Comparison of ENCODE assay signal across 25 cellular contexts in genomic region chr7:133021196-133021595, GRCh38.
"Had no signal": no experiment of that assay in that cellular context is flagged by ENCODE, and none has a peak within 500 bp of the region (broad histone marks: within the 10 kb centered on the region; RNA-seq: fewer than 3 reads in every experiment).

No MANE protein-coding gene starts in this region.

- H3K4me3 ChIP-seq: ascending aorta, gastrocnemius medialis, spleen had no signal

- H3K27ac ChIP-seq: ascending aorta, epithelial cell of prostate, gastrocnemius medialis, spleen, WERI-Rb-1 had no signal

- H3K36me3 ChIP-seq: ascending aorta, gastrocnemius medialis, WERI-Rb-1 had no signal

- DNase-seq: activated CD4-positive, alpha-beta memory T cell treated with anti-CD3 and anti-CD28 coated beads for 36 hours; activated CD4-positive, alpha-beta T cell treated with anti-CD3 and anti-CD28 coated beads, Interleukin-2, amount 10 ng/mL, durations not matched to agents 24 days and 14 days; activated CD4-positive, CD25-positive, alpha-beta regulatory T cell treated with anti-CD3 and anti-CD28 coated beads, Interleukin-2, amount 50 U/mL, for 72 hours; activated CD8-positive, alpha-beta memory T cell treated with anti-CD3 and anti-CD28 coated beads, Interleukin-2, amount 50 U/mL, for 48 hours; activated gamma-delta T cell; activated naive CD4-positive, alpha-beta T cell treated with anti-CD3 and anti-CD28 coated beads, Interleukin-2, amount 10 ng/mL, durations not matched to agents 7 days and 5 days; activated naive CD8-positive, alpha-beta T cell treated with anti-CD3 and anti-CD28 coated beads, Interleukin-2, amount 10 ng/mL, durations not matched to agents 7 days and 5 days; activated T-cell treated with anti-CD3 and anti-CD28 coated beads, Interleukin-2, amount 50 U/mL, for 24 hours; caudate nucleus; effector CD4-positive, alpha-beta T cell; gastrocnemius medialis; glutamatergic neuron; kidney; naive thymus-derived CD8-positive, alpha-beta T cell; posterior cingulate gyrus; right cardiac atrium; spleen; stimulated activated CD4-positive, alpha-beta T cell treated with anti-CD3 and anti-CD28 coated beads, Interleukin-2, amount 100 ng/mL, for 48 hours; stimulated activated naive CD4-positive, alpha-beta T cell treated with Interleukin-2 at 50 U/mL for 16 hours; WERI-Rb-1 had no signal

- H3K4me1 ChIP-seq: ascending aorta, spleen had no signal

- H3K4me1 Mint-ChIP-seq: activated CD4-positive, alpha-beta T cell treated with anti-CD3 and anti-CD28 coated beads, Interleukin-2, amount 10 ng/mL, durations not matched to agents 24 days and 14 days; activated naive CD4-positive, alpha-beta T cell treated with anti-CD3 and anti-CD28 coated beads, Interleukin-2, amount 10 ng/mL, durations not matched to agents 7 days and 5 days; activated naive CD8-positive, alpha-beta T cell treated with anti-CD3 and anti-CD28 coated beads, Interleukin-2, amount 10 ng/mL, durations not matched to agents 7 days and 5 days had no signal

- H3K9me3 Mint-ChIP-seq: activated CD4-positive, alpha-beta memory T cell treated with anti-CD3 and anti-CD28 coated beads for 36 hours; activated CD4-positive, alpha-beta T cell treated with anti-CD3 and anti-CD28 coated beads, Interleukin-2, amount 10 ng/mL, durations not matched to agents 24 days and 14 days; activated naive CD4-positive, alpha-beta T cell treated with anti-CD3 and anti-CD28 coated beads, Interleukin-2, amount 10 ng/mL, durations not matched to agents 7 days and 5 days; activated naive CD8-positive, alpha-beta T cell treated with anti-CD3 and anti-CD28 coated beads, Interleukin-2, amount 10 ng/mL, durations not matched to agents 7 days and 5 days; activated T-cell treated with anti-CD3 and anti-CD28 coated beads, Interleukin-2, amount 50 U/mL, for 24 hours; dendritic cell treated with granulocyte-macrophage colony-stimulating factor and Interleukin-4, amounts not matched to agents 40 ng/mL and 50 ng/mL, for 4 days; memory B cell; naive thymus-derived CD8-positive, alpha-beta T cell had no signal

- H3K9me3 ChIP-seq: ascending aorta, gastrocnemius medialis had no signal

- ATAC-seq: gastrocnemius medialis; naive thymus-derived CD8-positive, alpha-beta T cell; right cardiac atrium had no signal

- H3K27me3 Mint-ChIP-seq: activated CD4-positive, alpha-beta memory T cell treated with anti-CD3 and anti-CD28 coated beads for 36 hours; activated CD4-positive, alpha-beta T cell treated with anti-CD3 and anti-CD28 coated beads, Interleukin-2, amount 10 ng/mL, durations not matched to agents 24 days and 14 days; activated naive CD4-positive, alpha-beta T cell treated with anti-CD3 and anti-CD28 coated beads, Interleukin-2, amount 10 ng/mL, durations not matched to agents 7 days and 5 days; activated naive CD8-positive, alpha-beta T cell treated with anti-CD3 and anti-CD28 coated beads, Interleukin-2, amount 10 ng/mL, durations not matched to agents 7 days and 5 days; activated T-cell treated with anti-CD3 and anti-CD28 coated beads, Interleukin-2, amount 50 U/mL, for 24 hours; brain; dendritic cell treated with granulocyte-macrophage colony-stimulating factor and Interleukin-4, amounts not matched to agents 40 ng/mL and 50 ng/mL, for 4 days; memory B cell; naive thymus-derived CD8-positive, alpha-beta T cell had no signal

- H3K27me3 ChIP-seq: ascending aorta, gastrocnemius medialis, spleen had no signal

- H3K27ac Mint-ChIP-seq: activated CD4-positive, alpha-beta memory T cell treated with anti-CD3 and anti-CD28 coated beads for 36 hours; activated CD4-positive, alpha-beta T cell treated with anti-CD3 and anti-CD28 coated beads, Interleukin-2, amount 10 ng/mL, durations not matched to agents 24 days and 14 days; activated naive CD4-positive, alpha-beta T cell treated with anti-CD3 and anti-CD28 coated beads, Interleukin-2, amount 10 ng/mL, durations not matched to agents 7 days and 5 days; activated naive CD8-positive, alpha-beta T cell treated with anti-CD3 and anti-CD28 coated beads, Interleukin-2, amount 10 ng/mL, durations not matched to agents 7 days and 5 days; activated T-cell treated with anti-CD3 and anti-CD28 coated beads, Interleukin-2, amount 50 U/mL, for 24 hours; dendritic cell treated with granulocyte-macrophage colony-stimulating factor and Interleukin-4, amounts not matched to agents 40 ng/mL and 50 ng/mL, for 4 days; memory B cell; naive thymus-derived CD8-positive, alpha-beta T cell had no signal

- H3K4me3 Mint-ChIP-seq: activated CD4-positive, alpha-beta memory T cell treated with anti-CD3 and anti-CD28 coated beads for 36 hours; activated CD4-positive, alpha-beta T cell treated with anti-CD3 and anti-CD28 coated beads, Interleukin-2, amount 10 ng/mL, durations not matched to agents 24 days and 14 days; activated naive CD4-positive, alpha-beta T cell treated with anti-CD3 and anti-CD28 coated beads, Interleukin-2, amount 10 ng/mL, durations not matched to agents 7 days and 5 days; activated naive CD8-positive, alpha-beta T cell treated with anti-CD3 and anti-CD28 coated beads, Interleukin-2, amount 10 ng/mL, durations not matched to agents 7 days and 5 days; activated T-cell treated with anti-CD3 and anti-CD28 coated beads, Interleukin-2, amount 50 U/mL, for 24 hours; brain; dendritic cell treated with granulocyte-macrophage colony-stimulating factor and Interleukin-4, amounts not matched to agents 40 ng/mL and 50 ng/mL, for 4 days; memory B cell; naive thymus-derived CD8-positive, alpha-beta T cell had no signal
